In genomic region chr3:29026301-29026700, GRCh38 we compare ENCODE assay signal across 14 cellular contexts.
DNase-seq lines count a peak whose midpoint lies in the region; ATAC-seq, FAIRE-seq and TF ChIP-seq lines count a peak whose summit lies in the region.
"Had no signal": no experiment of that assay in that cellular context is flagged by ENCODE, and none has a peak within 500 bp of the region (broad histone marks: within the 10 kb centered on the region; RNA-seq: fewer than 3 reads in every experiment).

No MANE protein-coding gene starts in this region.

- intact Hi-C loops in right lobe of liver (cut with DNase I), result no loop called here
- intact Hi-C loops in left ventricle myocardium superior (cut with micrococcal nuclease), result no loop called here

- TF ChIP-seq POLR2A in right lobe of liver (IDR thresholded peaks at IDR 0.05), result no peak

- no peak for TF ChIP-seq CTCF in right lobe of liver (IDR thresholded peaks at IDR 0.05)

- WGBS in right lobe of liver (ENCODE audit: insufficient coverage, low coverage, low lambda C conversion rate, missing lambda C conversion rate), result 49% methylated on average over 2 of the region's 2 CpGs

- no peaks in the 10 kb centered on the region for H3K4me1 ChIP-seq in right lobe of liver
- H3K4me1 ChIP-seq: heart right ventricle had no signal

- H3K4me3 ChIP-seq in right lobe of liver, result no peak overlapping the region
- H3K4me3 ChIP-seq: heart right ventricle, mucosa of descending colon had no signal

- no peaks in the 10 kb centered on the region for H3K27me3 ChIP-seq in right lobe of liver
- H3K27me3 ChIP-seq: heart right ventricle had no signal

- ATAC-seq in GM18498 (IDR thresholded peaks at IDR 0.05; ENCODE audit: unreplicated experiment) (peak; percentile 94), HG02678 (IDR thresholded peaks at IDR 0.05; ENCODE audit: unreplicated experiment) (peak; percentile 95), HG03442 (IDR thresholded peaks at IDR 0.05; ENCODE audit: unreplicated experiment) (peak; percentile 96), right lobe of liver (no peak), left ventricle myocardium superior (no peak)
- ATAC-seq: heart right ventricle, mucosa of descending colon, right cardiac atrium had no signal

- no peaks in the 10 kb centered on the region for H3K36me3 ChIP-seq in right lobe of liver
- H3K36me3 ChIP-seq: heart right ventricle had no signal

- DNase-seq in GM19239 (ENCODE audit: insufficient read length, low spot score), result no peak
- DNase-seq in frontal cortex (ENCODE audit: low spot score in 2 of 2), result no peak
- DNase-seq in right lobe of liver, result no peak
- DNase-seq in NCI-H2029 (lab: John Stamatoyannopoulos, UW), result no peak
- no peak for DNase-seq in left ventricle myocardium superior
- DNase-seq: activated naive CD4-positive, alpha-beta T cell treated with Interleukin-2 at 50 U/mL for 16 hours; heart right ventricle; mucosa of descending colon; NCI-H187; right cardiac atrium had no signal

- no peak overlapping the region for H3K27ac ChIP-seq in right lobe of liver
- H3K27ac ChIP-seq: C4-2B, heart right ventricle had no signal

- no peaks in the 10 kb centered on the region for H3K9me3 ChIP-seq in right lobe of liver
- H3K9me3 ChIP-seq: heart right ventricle, mucosa of descending colon had no signal

- FAIRE-seq in GM19239 (lab: Jason Lieb, UNC) (peak; percentile 64), frontal cortex (lab: Jason Lieb, UNC) (no peak)

Comparison
In these comparisons a context has a peak if more than half of its experiments do, and no peak if none do; other contexts are left out.
1. ATAC-seq: peak in GM18498 (single experiment), HG02678 (single experiment) and HG03442 (single experiment); none in right lobe of liver (0 of 4) and left ventricle myocardium superior (single experiment).